In the genomic region with DNA sequence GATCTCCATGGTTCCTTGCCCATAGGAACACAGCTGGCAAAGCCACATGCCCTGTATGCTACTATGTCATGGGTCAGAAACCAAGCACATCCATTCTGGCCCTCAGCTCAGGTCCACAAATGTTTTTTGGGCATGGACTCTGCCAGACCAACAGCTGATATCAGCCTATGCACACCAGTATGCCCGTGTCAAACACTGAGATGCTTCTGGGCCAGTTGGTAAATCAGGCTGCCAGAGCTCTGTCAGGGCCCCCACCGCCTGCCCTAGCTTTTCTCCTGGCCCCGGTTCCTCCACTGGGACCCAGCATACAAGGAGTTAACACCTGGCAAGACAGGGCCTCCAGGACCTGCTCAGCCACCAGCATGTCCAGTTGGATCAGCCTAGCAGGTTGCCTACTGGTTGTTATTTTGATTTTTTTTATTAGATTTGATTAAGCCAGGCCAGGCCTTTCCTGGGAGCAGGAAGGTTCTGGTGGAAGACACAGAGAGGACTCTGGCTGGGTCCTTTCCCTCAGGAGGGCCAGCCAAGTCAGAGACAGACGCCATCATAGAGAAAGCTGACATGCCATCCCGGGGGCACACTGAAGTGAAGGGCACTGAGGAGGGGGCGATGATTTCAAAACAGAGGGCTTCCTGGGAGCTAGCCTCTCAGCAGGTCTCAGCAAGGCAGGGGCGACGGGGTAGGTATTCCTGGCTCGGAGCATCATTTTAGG, we compare ENCODE assay signal across 16 cellular contexts.
"Had no signal": no experiment of that assay in that cellular context is flagged by ENCODE, and none has a peak within 500 bp of the region (broad histone marks: within the 10 kb centered on the region; RNA-seq: fewer than 3 reads in every experiment).

No MANE protein-coding gene starts in this region.

- H3K27me3 ChIP-seq: brain microvascular endothelial cell, dorsolateral prefrontal cortex, heart right ventricle, ovary had no signal

- H3K4me3 ChIP-seq: dorsolateral prefrontal cortex, heart right ventricle, ovary had no signal

- H3K27ac ChIP-seq: brain microvascular endothelial cell, foreskin keratinocyte, ovary had no signal

- H3K4me2 ChIP-seq: SK-N-SH had no signal

- DNase-seq: activated CD4-positive, alpha-beta T cell treated with anti-CD3 and anti-CD28 coated beads, Interleukin-2, amount 10 ng/mL, durations not matched to agents 24 days and 14 days; activated gamma-delta T cell treated with Interleukin-2 at 50 U/mL for 16 hours; activated naive CD8-positive, alpha-beta T cell treated with anti-CD3 and anti-CD28 coated beads for 36 hours; activated T-cell treated with anti-CD3 and anti-CD28 coated beads, Interleukin-2, amount 50 U/mL, for 1 hour; brain microvascular endothelial cell; foreskin keratinocyte; heart right ventricle; left ventricle myocardium superior; mesenchymal stem cell; ovary; SK-N-SH; stimulated activated CD4-positive, alpha-beta T cell treated with anti-CD3 and anti-CD28 coated beads, Interleukin-2, amount 100 ng/mL, for 24 hours; stimulated activated naive B cell treated with anti-CD40 and anti-IgM and Interleukin-4, amounts not matched to agents 10 μg/mL and 1 μg/mL and 100 μg/mL, for 72 hours; T-helper 1 cell had no signal

- H3K36me3 ChIP-seq: brain microvascular endothelial cell, ovary had no signal

- H3K9me3 ChIP-seq: heart right ventricle, ovary, SK-N-SH had no signal

- H3K9ac ChIP-seq: SK-N-SH had no signal

- H3K4me1 ChIP-seq: foreskin keratinocyte had no signal

- FAIRE-seq: islet of Langerhans had no signal

- ATAC-seq: foreskin keratinocyte; heart right ventricle; left ventricle myocardium superior; stimulated activated naive B cell treated with anti-CD40 and anti-IgM and Interleukin-4, amounts not matched to agents 10 μg/mL and 1 μg/mL and 100 μg/mL, for 72 hours had no signal
